8 cellular contexts compared by ENCODE assay signal in the genomic region with DNA sequence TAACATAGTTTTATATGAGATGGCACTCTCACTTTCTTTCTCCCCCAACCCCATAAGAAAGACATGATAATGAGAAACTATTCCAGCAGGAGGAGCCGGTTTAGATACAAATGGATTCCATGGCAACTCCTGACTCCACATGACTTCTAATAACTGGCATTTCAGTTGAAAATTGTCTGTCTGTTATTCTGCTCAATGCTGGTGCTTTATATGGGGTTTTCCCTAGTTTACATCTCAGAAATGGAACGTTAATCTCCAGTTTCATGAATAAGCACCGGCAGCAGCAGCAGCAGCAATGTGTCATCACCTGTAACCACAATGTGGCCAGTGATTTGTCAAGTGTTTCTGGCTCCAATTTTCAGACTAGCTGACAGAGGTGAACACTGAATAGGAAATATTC.
DNase-seq lines count a peak whose midpoint lies in the region; ATAC-seq lines count a peak whose summit lies in the region.

No MANE protein-coding gene starts in this region.

- ATAC-seq in GM18519 (IDR thresholded peaks at IDR 0.05; ENCODE audit: low FRiP score, unreplicated experiment), result peak; percentile 77
- peak; percentile 91 for ATAC-seq in GM21576 (IDR thresholded peaks at IDR 0.05; ENCODE audit: unreplicated experiment)
- peak; percentile 82 for ATAC-seq in HG03565 (IDR thresholded peaks at IDR 0.05; ENCODE audit: unreplicated experiment)

- H3K9ac ChIP-seq in endocrine pancreas (ENCODE audit: control insufficient read depth, insufficient read depth, low read length), result no peak overlapping the region

- H3K4me3 ChIP-seq in endocrine pancreas (ENCODE audit: control insufficient read depth, insufficient read depth, low read length), result peak overlapping the region; percentile 31

- no peaks in the 10 kb centered on the region for H3K27me3 ChIP-seq in endocrine pancreas (ENCODE audit: control insufficient read depth, insufficient read depth, low read length)

- H3K36me3 ChIP-seq in endocrine pancreas (ENCODE audit: control insufficient read depth, insufficient read depth, low read length), result no peaks in the 10 kb centered on the region

- H3K4me1 ChIP-seq in endocrine pancreas (ENCODE audit: control insufficient read depth, insufficient read depth, low read length), result peaks cover 8% of the 10 kb centered on the region

- DNase-seq in inferior parietal cortex (ENCODE audit: extremely low spot score) (no peak), OCI-M2 (lab: John Stamatoyannopoulos, UW; ENCODE audit: unreplicated experiment) (no peak), cerebellar nuclear complex (lab: John Stamatoyannopoulos, UW) (no peak), hippocampal formation (lab: John Stamatoyannopoulos, UW) (no peak)

- H3K9me3 ChIP-seq in endocrine pancreas (ENCODE audit: control insufficient read depth, low read length), result no peaks in the 10 kb centered on the region
